1 cellular context compared by ENCODE assay signal in genomic region chr6:45421700-45422540, GRCh38.
TF ChIP-seq lines count a peak whose summit lies in the region.

No MANE protein-coding gene starts in this region.

TF ChIP-seq in HepG2, 621 proteins besides CTCF, POLR2A, EP300 and RAD21 (continued from another document):
- 0 out of 2 replicates have a peak, but pooled peaks have one; percentile 24 for TF ChIP-seq ZNF574 (CRISPR knock-in tag; IDR thresholded peaks at IDR 0.05)
- TF ChIP-seq MXD3 (CRISPR knock-in tag; IDR thresholded peaks at IDR 0.05) = 0 out of 2 replicates have a peak, but pooled peaks have one; percentile 1
- no peak for TF ChIP-seq NONO (IDR thresholded peaks at IDR 0.05)
- TF ChIP-seq NONO (CRISPR knock-in tag; conservative IDR thresholded peaks at IDR 0.05) = peak; percentile 31; the same call in 1 of the 2 replicates
- TF ChIP-seq DDIT3 (CRISPR knock-in tag; IDR thresholded peaks at IDR 0.05) = no peak
- no peak for TF ChIP-seq ZBTB40 (IDR thresholded peaks at IDR 0.05)
- TF ChIP-seq ZBTB40 (CRISPR knock-in tag; IDR thresholded peaks at IDR 0.05) = 0 out of 2 replicates have a peak, but pooled peaks have one; percentile 29
- no peak for TF ChIP-seq PAF1 (CRISPR knock-in tag; IDR thresholded peaks at IDR 0.05)
- 0 out of 2 replicates have a peak, but pooled peaks have one; percentile 46 for TF ChIP-seq ZNF772 (CRISPR knock-in tag; IDR thresholded peaks at IDR 0.05)
- TF ChIP-seq MED1 (CRISPR knock-in tag; IDR thresholded peaks at IDR 0.05) = 0 out of 2 replicates have a peak, but pooled peaks have one; percentile 21
- TF ChIP-seq BORCS8-MEF2B (CRISPR knock-in tag; IDR thresholded peaks at IDR 0.05) = no peak
- 0 out of 2 replicates have a peak, but pooled peaks have one; percentile 14 for TF ChIP-seq ZNF761 (CRISPR knock-in tag; conservative IDR thresholded peaks at IDR 0.05)
- 0 out of 2 replicates have a peak, but pooled peaks have one; percentile 56 for TF ChIP-seq PCBP1 (IDR thresholded peaks at IDR 0.05; ENCODE audit: borderline replicate concordance, low read depth, low read length)
- TF ChIP-seq ZNF143 (CRISPR knock-in tag; IDR thresholded peaks at IDR 0.05) = peak; percentile 36; the same call in 1 of the 2 replicates
- peak; percentile 83; the same call in 1 of the 2 replicates for TF ChIP-seq ZKSCAN5 (CRISPR knock-in tag; IDR thresholded peaks at IDR 0.05)
- TF ChIP-seq GABPB1 (CRISPR knock-in tag; IDR thresholded peaks at IDR 0.05) = peak; percentile 20; the same call in 1 of the 2 replicates
- no peak for TF ChIP-seq ZNF280B (CRISPR knock-in tag; IDR thresholded peaks at IDR 0.05; ENCODE audit: borderline replicate concordance)
- peak; percentile 39 for TF ChIP-seq STAG1 (CRISPR knock-in tag; IDR thresholded peaks at IDR 0.05)
- no peak for TF ChIP-seq ZXDC (CRISPR knock-in tag; IDR thresholded peaks at IDR 0.05)
- TF ChIP-seq ZNF784 (CRISPR knock-in tag; IDR thresholded peaks at IDR 0.05; ENCODE audit: borderline replicate concordance) = 0 out of 2 replicates have a peak, but pooled peaks have one; percentile 38
- TF ChIP-seq ZNF274 (CRISPR knock-in tag; IDR thresholded peaks at IDR 0.05) = 0 out of 2 replicates have a peak, but pooled peaks have one; percentile 54
- TF ChIP-seq YY1 (IDR thresholded peaks at IDR 0.05; ENCODE audit: insufficient read depth, insufficient replicate concordance, low read depth, low read length) = peak; percentile 13
- 0 out of 2 replicates have a peak, but pooled peaks have one; percentile 14 for TF ChIP-seq FOXO4 (CRISPR knock-in tag; conservative IDR thresholded peaks at IDR 0.05)
- no peak for TF ChIP-seq BCLAF1 (IDR thresholded peaks at IDR 0.05)
- TF ChIP-seq EZH2 (conservative IDR thresholded peaks at IDR 0.05; ENCODE audit: low read depth, low read length) = peak; percentile 15
- TF ChIP-seq ZNF460 (CRISPR knock-in tag; IDR thresholded peaks at IDR 0.05; ENCODE audit: borderline replicate concordance) = no peak
- no peak for TF ChIP-seq MLLT10 (CRISPR knock-in tag; IDR thresholded peaks at IDR 0.05)
- TF ChIP-seq GATAD2A (CRISPR knock-in tag; IDR thresholded peaks at IDR 0.05) = no peak
- TF ChIP-seq KDM2A (CRISPR knock-in tag; IDR thresholded peaks at IDR 0.05; ENCODE audit: borderline replicate concordance, low read depth) = 0 out of 2 replicates have a peak, but pooled peaks have one; percentile 27
- TF ChIP-seq CC2D1A (CRISPR knock-in tag; IDR thresholded peaks at IDR 0.05) = no peak
- no peak for TF ChIP-seq MBNL3 (CRISPR knock-in tag; conservative IDR thresholded peaks at IDR 0.05)
- TF ChIP-seq ZNF232 (CRISPR knock-in tag; IDR thresholded peaks at IDR 0.05; ENCODE audit: borderline replicate concordance) = 0 out of 2 replicates have a peak, but pooled peaks have one; percentile 47
- TF ChIP-seq ZNF547 (CRISPR knock-in tag; IDR thresholded peaks at IDR 0.05) = no peak
- no peak for TF ChIP-seq DPF2 (CRISPR knock-in tag; IDR thresholded peaks at IDR 0.05; ENCODE audit: borderline replicate concordance, low read depth)
- TF ChIP-seq NCOA5 (CRISPR knock-in tag; IDR thresholded peaks at IDR 0.05) = peak; percentile 75; the same call in 1 of the 2 replicates
